Comparison of ENCODE assay signal across 21 cellular contexts in the genomic region with DNA sequence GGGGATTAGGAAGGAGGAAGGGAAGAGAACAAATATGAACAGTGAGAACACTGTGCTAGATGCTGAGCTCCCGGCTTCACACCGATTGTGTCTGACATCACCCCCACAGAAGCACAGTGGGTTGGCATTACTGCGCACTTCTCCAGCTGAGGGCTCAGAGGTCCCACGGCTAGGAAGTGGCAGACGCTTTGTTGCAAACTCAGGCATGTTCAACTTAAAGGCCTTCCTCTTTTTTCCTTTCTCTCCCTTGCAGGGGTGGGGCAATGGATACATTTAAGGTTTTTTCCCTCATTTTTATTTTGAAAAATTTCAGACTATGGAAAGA. TPM values are rescaled to one million over a fixed set of nuclear protein-coding genes. Genes with fewer than 3 reads are reported as not detected.
DNase-seq lines count a peak whose midpoint lies in the region; ATAC-seq and TF ChIP-seq lines count a peak whose summit lies in the region.
"Had no signal": no experiment of that assay in that cellular context is flagged by ENCODE, and none has a peak within 500 bp of the region (broad histone marks: within the 10 kb centered on the region; RNA-seq: fewer than 3 reads in every experiment).

No MANE protein-coding gene starts in this region.

- intact Hi-C loops in left ventricle myocardium superior (cut with micrococcal nuclease) (loop anchor here (10.0 kb wide), 1 partner anchor 180 kb away; a partner anchor contains a TSS), spleen (cut with DNase I; ENCODE audit: low total_unique reads) (no loop called here)

- peak; percentile 19 for DNase-seq in activated CD8-positive, alpha-beta memory T cell treated with anti-CD3 and anti-CD28 coated beads, Interleukin-2, amount 10 ng/mL, durations not matched to agents 7 days and 5 days
- DNase-seq in activated CD8-positive, alpha-beta memory T cell treated with anti-CD3 and anti-CD28 coated beads for 24 hours = no peak
- DNase-seq in RWPE2 (ENCODE audit: low spot score) (peak; percentile 19), left ventricle myocardium superior (peak; percentile 40), spleen (peak; percentile 70), DMS 273 treated with DMSO at 0.1 percent for 48 hours (lab: John Stamatoyannopoulos, UW) (no peak)
- no peak for DNase-seq in CD8-positive, alpha-beta memory T cell
- DNase-seq: activated naive CD8-positive, alpha-beta T cell treated with anti-CD3 and anti-CD28 coated beads, Interleukin-2, amount 10 ng/mL, durations not matched to agents 7 days and 5 days; activated T-cell treated with anti-CD3 and anti-CD28 coated beads, Interleukin-2, amount 50 U/mL, for 48 hours; CD4-positive, alpha-beta T cell; DMS79; Karpas-422; NCI-H1694 had no signal

- 29 to 43% (median 35%) methylated on average over 5 of the region's 5 CpGs for WGBS in spleen, 5 donors

- TF ChIP-seq CTCF in RWPE2 (IDR thresholded peaks at IDR 0.05; ENCODE audit: poor library complexity, severe bottlenecking) (no peak), spleen (IDR thresholded peaks at IDR 0.05 in 8 of 11, conservative IDR thresholded peaks at IDR 0.05 in 3 of 11) (no peak)

- POLR2A ChIA-PET in CD8-positive, alpha-beta memory T cell (lab: Charles Lee) = no interaction called here

- H3K27me3 ChIP-seq in RWPE2 (ENCODE audit: insufficient read depth, poor library complexity, severe bottlenecking) (no peaks in the 10 kb centered on the region), spleen (replicated peaks in 1 of 7) (peaks cover 0 to 15% (median 0%) of the 10 kb centered on the region in 7 donors)
- H3K27me3 ChIP-seq in CD8-positive, alpha-beta memory T cell (ENCODE audit: insufficient read depth, low read length, poor library complexity, severe bottlenecking) = peaks cover 6% of the 10 kb centered on the region
- H3K27me3 ChIP-seq: breast epithelium, esophagus muscularis mucosa, SJSA1 had no signal

- no peaks in the 10 kb centered on the region for H3K4me1 ChIP-seq in RWPE2 (ENCODE audit: insufficient read depth, poor library complexity, severe bottlenecking)
- H3K4me1 ChIP-seq in spleen = peaks cover 0 to 28% (median 8%) of the 10 kb centered on the region in 6 donors
- H3K4me1 ChIP-seq in CD8-positive, alpha-beta memory T cell (ENCODE audit: insufficient read depth, low read length) = no peaks in the 10 kb centered on the region
- H3K4me1 ChIP-seq: A549, breast epithelium had no signal

- no peak overlapping the region for H3K27ac Mint-ChIP-seq in activated CD8-positive, alpha-beta memory T cell treated with anti-CD3 and anti-CD28 coated beads, Interleukin-2, amount 10 ng/mL, durations not matched to agents 7 days and 5 days
- H3K27ac Mint-ChIP-seq in CD8-positive, alpha-beta memory T cell = no peak overlapping the region
- no peak overlapping the region for H3K27ac Mint-ChIP-seq in stimulated activated memory B cell treated with anti-CD40 and anti-IgM and Interleukin-4, amounts not matched to agents 10 μg/mL and 1 μg/mL and 100 μg/mL, for 72 hours
- H3K27ac Mint-ChIP-seq: activated naive CD8-positive, alpha-beta T cell treated with anti-CD3 and anti-CD28 coated beads, Interleukin-2, amount 10 ng/mL, durations not matched to agents 7 days and 5 days; CD4-positive, alpha-beta T cell; memory B cell; stimulated activated naive CD8-positive, alpha-beta T cell treated with anti-CD3 and anti-CD28 coated beads, Interleukin-15, Interleukin-2, amounts not matched to agents 100 ng/mL and 50 ng/mL, for 24 hours had no signal

- H3K36me3 Mint-ChIP-seq in activated CD8-positive, alpha-beta memory T cell treated with anti-CD3 and anti-CD28 coated beads, Interleukin-2, amount 10 ng/mL, durations not matched to agents 7 days and 5 days = no peaks in the 10 kb centered on the region
- peaks cover 0 to 3% (median 0%) of the 10 kb centered on the region in 3 donors for H3K36me3 Mint-ChIP-seq in CD8-positive, alpha-beta memory T cell
- no peaks in the 10 kb centered on the region for H3K36me3 Mint-ChIP-seq in stimulated activated memory B cell treated with anti-CD40 and anti-IgM and Interleukin-4, amounts not matched to agents 10 μg/mL and 1 μg/mL and 100 μg/mL, for 72 hours
- H3K36me3 Mint-ChIP-seq: activated naive CD8-positive, alpha-beta T cell treated with anti-CD3 and anti-CD28 coated beads, Interleukin-2, amount 10 ng/mL, durations not matched to agents 7 days and 5 days; memory B cell had no signal

- no peak overlapping the region for H3K4me3 Mint-ChIP-seq in activated CD8-positive, alpha-beta memory T cell treated with anti-CD3 and anti-CD28 coated beads, Interleukin-2, amount 10 ng/mL, durations not matched to agents 7 days and 5 days
- H3K4me3 Mint-ChIP-seq in CD8-positive, alpha-beta memory T cell = no peak overlapping the region
- no peak overlapping the region for H3K4me3 Mint-ChIP-seq in stimulated activated memory B cell treated with anti-CD40 and anti-IgM and Interleukin-4, amounts not matched to agents 10 μg/mL and 1 μg/mL and 100 μg/mL, for 72 hours
- H3K4me3 Mint-ChIP-seq: activated naive CD8-positive, alpha-beta T cell treated with anti-CD3 and anti-CD28 coated beads, Interleukin-2, amount 10 ng/mL, durations not matched to agents 7 days and 5 days; CD4-positive, alpha-beta T cell; memory B cell; neural crest cell; stimulated activated naive CD8-positive, alpha-beta T cell treated with anti-CD3 and anti-CD28 coated beads, Interleukin-15, Interleukin-2, amounts not matched to agents 100 ng/mL and 50 ng/mL, for 24 hours had no signal

- H3K27ac ChIP-seq in RWPE2 (ENCODE audit: poor library complexity, severe bottlenecking) (no peak overlapping the region), spleen (no peak overlapping the region)
- no peak overlapping the region for H3K27ac ChIP-seq in CD8-positive, alpha-beta memory T cell (ENCODE audit: low read depth, low read length)
- H3K27ac ChIP-seq: A549, breast epithelium, esophagus muscularis mucosa, SJSA1 had no signal

- CTCF ChIA-PET in activated CD8-positive, alpha-beta memory T cell treated with anti-CD3 and anti-CD28 coated beads, Interleukin-2, amount 10 ng/mL, durations not matched to agents 7 days and 5 days (lab: Charles Lee) = no interaction called here
- CTCF ChIA-PET in CD8-positive, alpha-beta memory T cell (lab: Charles Lee) = interaction anchor here (1.5 kb wide), 1 partner anchor 171 kb away, joined by 4 read pairs; no protein-coding TSS in a partner anchor

- ATAC-seq in activated CD8-positive, alpha-beta memory T cell treated with anti-CD3 and anti-CD28 coated beads, Interleukin-2, amount 10 ng/mL, durations not matched to agents 7 days and 5 days = no peak
- ATAC-seq in RWPE2 (ENCODE audit: low read depth) = no peak
- peak; percentile 18 for ATAC-seq in left ventricle myocardium superior
- no peak for ATAC-seq in stimulated activated memory B cell treated with anti-CD40 and anti-IgM and Interleukin-4, amounts not matched to agents 10 μg/mL and 1 μg/mL and 100 μg/mL, for 72 hours
- ATAC-seq: A549 had no signal

- H3K4me3 ChIP-seq in RWPE2 (ENCODE audit: severe bottlenecking) (no peak overlapping the region), spleen (no peak overlapping the region)
- H3K4me3 ChIP-seq in CD8-positive, alpha-beta memory T cell (ENCODE audit: low read length) = no peak overlapping the region
- H3K4me3 ChIP-seq: A549, breast epithelium, esophagus muscularis mucosa, SJSA1 had no signal

- H3K36me3 ChIP-seq in RWPE2 (ENCODE audit: low read depth) = no peaks in the 10 kb centered on the region
- H3K36me3 ChIP-seq in spleen = no peaks in the 10 kb centered on the region
- H3K36me3 ChIP-seq in CD8-positive, alpha-beta memory T cell (ENCODE audit: insufficient read depth, low read length) = no peaks in the 10 kb centered on the region
- H3K36me3 ChIP-seq: breast epithelium, esophagus muscularis mucosa, SJSA1 had no signal

- H3K27me3 Mint-ChIP-seq in activated CD8-positive, alpha-beta memory T cell treated with anti-CD3 and anti-CD28 coated beads, Interleukin-2, amount 10 ng/mL, durations not matched to agents 7 days and 5 days = peaks cover 33% of the 10 kb centered on the region
- peaks cover 14 to 52% of the 10 kb centered on the region in 2 donors for H3K27me3 Mint-ChIP-seq in CD8-positive, alpha-beta memory T cell
- peaks cover 31% of the 10 kb centered on the region for H3K27me3 Mint-ChIP-seq in stimulated activated memory B cell treated with anti-CD40 and anti-IgM and Interleukin-4, amounts not matched to agents 10 μg/mL and 1 μg/mL and 100 μg/mL, for 72 hours

- H3K9me3 ChIP-seq in RWPE2 (ENCODE audit: severe bottlenecking) = no peaks in the 10 kb centered on the region
- no peaks in the 10 kb centered on the region for H3K9me3 ChIP-seq in spleen
- no peaks in the 10 kb centered on the region for H3K9me3 ChIP-seq in CD8-positive, alpha-beta memory T cell (ENCODE audit: low read length)
- H3K9me3 ChIP-seq: A549, breast epithelium, esophagus muscularis mucosa, SJSA1 had no signal

- no peaks in the 10 kb centered on the region for H3K4me1 Mint-ChIP-seq in activated CD8-positive, alpha-beta memory T cell treated with anti-CD3 and anti-CD28 coated beads, Interleukin-2, amount 10 ng/mL, durations not matched to agents 7 days and 5 days
- H3K4me1 Mint-ChIP-seq in CD8-positive, alpha-beta memory T cell = peaks cover 0 to 3% (median 0%) of the 10 kb centered on the region in 3 donors
- H3K4me1 Mint-ChIP-seq in stimulated activated memory B cell treated with anti-CD40 and anti-IgM and Interleukin-4, amounts not matched to agents 10 μg/mL and 1 μg/mL and 100 μg/mL, for 72 hours = peaks cover 7% of the 10 kb centered on the region

- TF ChIP-seq POLR2A in spleen (IDR thresholded peaks at IDR 0.05) = no peak

- no peaks in the 10 kb centered on the region for H3K9me3 Mint-ChIP-seq in activated CD8-positive, alpha-beta memory T cell treated with anti-CD3 and anti-CD28 coated beads, Interleukin-2, amount 10 ng/mL, durations not matched to agents 7 days and 5 days (ENCODE audit: low read depth)
- no peaks in the 10 kb centered on the region for H3K9me3 Mint-ChIP-seq in CD8-positive, alpha-beta memory T cell
- no peaks in the 10 kb centered on the region for H3K9me3 Mint-ChIP-seq in stimulated activated memory B cell treated with anti-CD40 and anti-IgM and Interleukin-4, amounts not matched to agents 10 μg/mL and 1 μg/mL and 100 μg/mL, for 72 hours
- H3K9me3 Mint-ChIP-seq: activated naive CD8-positive, alpha-beta T cell treated with anti-CD3 and anti-CD28 coated beads, Interleukin-2, amount 10 ng/mL, durations not matched to agents 7 days and 5 days; CD4-positive, alpha-beta T cell; memory B cell; neural crest cell; stimulated activated naive CD8-positive, alpha-beta T cell treated with anti-CD3 and anti-CD28 coated beads, Interleukin-15, Interleukin-2, amounts not matched to agents 100 ng/mL and 50 ng/mL, for 24 hours had no signal

RNA-seq across cellular contexts. Expression of a gene that starts 15.5 kb away (rescaled TPM):
- total RNA-seq in activated CD8-positive, alpha-beta memory T cell treated with anti-CD3 and anti-CD28 coated beads, Interleukin-2, amount 10 ng/mL, durations not matched to agents 7 days and 5 days = 1 to 10 TPM in 1 of 2 experiments, under 1 TPM in 1; 0.23 to 1.1 TPM
- 15.9 TPM for total RNA-seq in left ventricle myocardium superior
- total RNA-seq in spleen = 10 to 100 TPM in 3 of 7 donors, 1 to 10 TPM in 4; 5.3 to 20.5 (median 8.5) TPM
- 1 to 10 TPM; 1.2 to 4.4 (median 1.7) TPM for polyA plus RNA-seq in spleen
- 1 to 10 TPM; 1.8 TPM for total RNA-seq in CD8-positive, alpha-beta memory T cell
- polyA plus RNA-seq in CD8-positive, alpha-beta memory T cell = 0.64 TPM

Comparison
In these comparisons a context has a peak if more than half of its experiments do, and no peak if none do; other contexts are left out.
1. DNase-seq: peak in activated CD8-positive, alpha-beta memory T cell treated with anti-CD3 and anti-CD28 coated beads, Interleukin-2, amount 10 ng/mL, durations not matched to agents 7 days and 5 days (single experiment), RWPE2 (single experiment), left ventricle myocardium superior (single experiment) and spleen (single experiment); none in activated CD8-positive, alpha-beta memory T cell treated with anti-CD3 and anti-CD28 coated beads for 24 hours (single experiment), DMS 273 treated with DMSO at 0.1 percent for 48 hours (single experiment) and CD8-positive, alpha-beta memory T cell (0 of 5).